ENCODE assay signal across 9 cellular contexts in genomic region chr14:59918824-59919581, GRCh38. TPM values are rescaled to one million over a fixed set of nuclear protein-coding genes. Genes with fewer than 3 reads are reported as not detected.
DNase-seq lines count a peak whose midpoint lies in the region; ATAC-seq and TF ChIP-seq lines count a peak whose summit lies in the region.
"Had no signal": no experiment of that assay in that cellular context is flagged by ENCODE, and none has a peak within 500 bp of the region (broad histone marks: within the 10 kb centered on the region; RNA-seq: fewer than 3 reads in every experiment).

No MANE protein-coding gene starts in this region.

- no peak for DNase-seq in AG04449 (ENCODE audit: low read depth, low spot score)
- DNase-seq in GM12864 (ENCODE audit: low read depth), result no peak
- peak; percentile 28 for DNase-seq in RPMI7951 (ENCODE audit: low read depth)
- peak; percentile 27 for DNase-seq in dedifferentiated amniotic fluid mesenchymal stem cell (ENCODE audit: extremely low spot score)

- CTCF ChIA-PET in AG04449 (lab: Yijun Ruan, JAX), result interaction anchor here (0.8 to 1.9 kb wide), 7 partner anchors 24 to 411 kb away, joined by 3 to 11 read pairs (median 4); no protein-coding TSS in a partner anchor

- TF ChIP-seq CTCF in AG04449 (IDR thresholded peaks at IDR 0.05; ENCODE audit: insufficient read depth, low read length, missing control alignments) (peak; percentile 36), GM12864 (IDR thresholded peaks at IDR 0.05; ENCODE audit: low read depth, low read length, missing control alignments) (peak; percentile 45), liver (IDR thresholded peaks at IDR 0.05; ENCODE audit: low read depth, low read length, missing input control) (peak; percentile 54)

- 2% methylated on average over 19 of the region's 19 CpGs for WGBS in liver

- H3K27me3 ChIP-seq in HUES48 (ENCODE audit: control insufficient read depth, insufficient read depth, low read length) (no peaks in the 10 kb centered on the region), liver (ENCODE audit: control insufficient read depth in 4 of 4, insufficient read depth in 4 of 4, low read length in 3 of 4) (no peaks in the 10 kb centered on the region), subcutaneous abdominal adipose tissue (ENCODE audit: control insufficient read depth in 5 of 5, insufficient read depth in 4 of 5, low read length in 5 of 5) (peaks cover 0 to 3% (median 0%) of the 10 kb centered on the region in 5 donors)

- H3K27ac ChIP-seq in HUES48 (ENCODE audit: low read depth, low read length) (peak overlapping the region; percentile 98), liver (ENCODE audit: low read depth in 1 of 2, low read length in 2 of 2) (no peak overlapping the region), subcutaneous abdominal adipose tissue (ENCODE audit: low read depth, low read length) (no peak overlapping the region)
- H3K27ac ChIP-seq: HL-60 had no signal

- H3K9ac ChIP-seq in HUES48 (ENCODE audit: low read depth, low read length) (peak overlapping the region; percentile 83), liver (ENCODE audit: low read depth in 1 of 2, low read length in 2 of 2) (peak overlapping the region in 1 of 2 donors; percentile 51), subcutaneous abdominal adipose tissue (ENCODE audit: low read length in 5 of 5) (peak overlapping the region in 4 of 5 donors; percentile 30 to 79 (median 52))

- H3K4me1 ChIP-seq in HUES48 (ENCODE audit: control insufficient read depth, insufficient read depth, low read length) (0 out of 2 replicates have a peak, but pooled peaks cover 7% of the 10 kb centered on the region), liver (ENCODE audit: control insufficient read depth in 4 of 4, insufficient read depth in 4 of 4, low read length in 3 of 4) (peaks cover 0 to 13% (median 4%) of the 10 kb centered on the region in 4 donors), subcutaneous abdominal adipose tissue (ENCODE audit: control insufficient read depth in 5 of 5, insufficient read depth in 5 of 5, low read length in 5 of 5) (peaks cover 0 to 13% (median 13%) of the 10 kb centered on the region in 5 donors)

- peak; percentile 63 to 70 for TF ChIP-seq RAD21 in liver (IDR thresholded peaks at IDR 0.05)

- no peaks in the 10 kb centered on the region for H3K36me3 ChIP-seq in HUES48 (ENCODE audit: control insufficient read depth, insufficient read depth, low read length)
- H3K36me3 ChIP-seq in liver (ENCODE audit: control insufficient read depth in 4 of 4, insufficient read depth in 3 of 4, low read depth in 1 of 4, low read length in 3 of 4), result no peaks in the 10 kb centered on the region
- H3K36me3 ChIP-seq in subcutaneous abdominal adipose tissue (ENCODE audit: control insufficient read depth in 5 of 5, insufficient read depth in 5 of 5, low read length in 5 of 5), result no peaks in the 10 kb centered on the region

- ATAC-seq in HG02970 (IDR thresholded peaks at IDR 0.05; ENCODE audit: low FRiP score, unreplicated experiment), result no peak

- peak overlapping the region; percentile 16 for H3K4me3 ChIP-seq in AG04449 (ENCODE audit: low read depth, low read length)
- peak overlapping the region; percentile 48 for H3K4me3 ChIP-seq in GM12864 (ENCODE audit: low read depth, low read length)
- H3K4me3 ChIP-seq in HUES48 (ENCODE audit: low read depth, low read length), result peak overlapping the region; percentile 95
- peak overlapping the region; percentile 39 to 61 (median 60) for H3K4me3 ChIP-seq in liver (ENCODE audit: low read depth in 1 of 3, low read length in 3 of 3)
- peak overlapping the region; percentile 62 to 81 (median 66) for H3K4me3 ChIP-seq in subcutaneous abdominal adipose tissue (ENCODE audit: low read depth in 1 of 5, low read length in 5 of 5)

- H3K9me3 ChIP-seq in HUES48 (ENCODE audit: control insufficient read depth, insufficient read depth, low read length), result no peaks in the 10 kb centered on the region
- H3K9me3 ChIP-seq in liver (ENCODE audit: control insufficient read depth in 4 of 4, low read length in 3 of 4), result no peaks in the 10 kb centered on the region
- H3K9me3 ChIP-seq in subcutaneous abdominal adipose tissue (ENCODE audit: control insufficient read depth in 5 of 5, low read length in 5 of 5), result no peaks in the 10 kb centered on the region

- POLR2A ChIA-PET in AG04449 (lab: Yijun Ruan, JAX), result no interaction called here

TF ChIP-seq in liver, 16 proteins besides CTCF, POLR2A, EP300 and RAD21:
- TF ChIP-seq HNF4A (conservative IDR thresholded peaks at IDR 0.05) (no peak), MAX (IDR thresholded peaks at IDR 0.05) (no peak), TAF1 (conservative IDR thresholded peaks at IDR 0.05) (no peak), HNF4G (IDR thresholded peaks at IDR 0.05) (no peak)

RNA-seq across cellular contexts. Expression of gene LRRC9, which starts 0.9 kb away (rescaled TPM):
- total RNA-seq in RPMI7951 (2014; rRNA removed; shearing (Covaris generic)), result not detected in 2 replicates
- total RNA-seq in liver, result under 1 TPM in 1 of 2 donors, not detected in 1; 0.14 TPM
- polyA plus RNA-seq in liver, result under 1 TPM in 1 of 2 donors, not detected in 1; 0.32 TPM

RNA-seq across cellular contexts. Expression of gene RTN1, which starts 48.4 kb away (rescaled TPM):
- not detected in 2 replicates for total RNA-seq in RPMI7951 (2014; rRNA removed; shearing (Covaris generic))
- 1 to 10 TPM in 1 of 2 donors, under 1 TPM in 1; 0.33 to 1.8 TPM for total RNA-seq in liver
- polyA plus RNA-seq in liver, result under 1 TPM; 0.08 to 0.42 TPM

Comparison
In these comparisons a context has a peak if more than half of its experiments do, and no peak if none do; other contexts are left out.
1. DNase-seq: peak in RPMI7951 (single experiment) and dedifferentiated amniotic fluid mesenchymal stem cell (single experiment); none in AG04449 (single experiment) and GM12864 (single experiment).
2. H3K4me3 ChIP-seq: peak in every context shown above with its lines; median percentile 95 in HUES48; 66 in subcutaneous abdominal adipose tissue; 60 in liver; 48 in GM12864; 16 in AG04449.
3. Peak in every context shown above with its lines, with median percentiles within 50 percentile points of each other: CTCF ChIP-seq.